In genomic region chr22:45599836-45600577, GRCh38 we compare ENCODE assay signal across 25 cellular contexts.
DNase-seq lines count a peak whose midpoint lies in the region; ATAC-seq, FAIRE-seq and TF ChIP-seq lines count a peak whose summit lies in the region.
"Had no signal": no experiment of that assay in that cellular context is flagged by ENCODE, and none has a peak within 500 bp of the region (broad histone marks: within the 10 kb centered on the region; RNA-seq: fewer than 3 reads in every experiment).

No MANE protein-coding gene starts in this region.

- no peak overlapping the region for H2AFZ ChIP-seq in neuronal stem cell (ENCODE audit: low read length)

- no peak for TF ChIP-seq CTCF in bronchial epithelial cell (IDR thresholded peaks at IDR 0.05; ENCODE audit: insufficient read depth, low read length, severe bottlenecking)

- no peak overlapping the region for H3K9ac ChIP-seq in neuronal stem cell (ENCODE audit: low read depth, low read length, poor library complexity)
- H3K9ac ChIP-seq: BLaER1 had no signal

- H2BK12ac ChIP-seq in neuronal stem cell (ENCODE audit: low read length) = no peak overlapping the region

- no peak for ATAC-seq in HG02884 (IDR thresholded peaks at IDR 0.05; ENCODE audit: unreplicated experiment)
- ATAC-seq in sciatic nerve = no peak
- ATAC-seq: activated T-cell treated with anti-CD3 and anti-CD28 coated beads, Interleukin-2, amount 50 U/mL, for 4 hours; body of pancreas; left lung; naive thymus-derived CD4-positive, alpha-beta T cell; WTC11 had no signal

- no peak overlapping the region for H2AK5ac ChIP-seq in neuronal stem cell (ENCODE audit: low read depth, low read length)

- H2BK15ac ChIP-seq in neuronal stem cell (ENCODE audit: low read length) = no peak overlapping the region

- H2BK120ac ChIP-seq in neuronal stem cell (ENCODE audit: low read depth, low read length) = no peak overlapping the region

- no peak overlapping the region for H3K14ac ChIP-seq in neuronal stem cell (ENCODE audit: low read length)

- H3K4me2 ChIP-seq in neuronal stem cell (ENCODE audit: insufficient read depth, low read length, poor library complexity, severe bottlenecking) = no peak overlapping the region
- H3K4me2 ChIP-seq: BLaER1, smooth muscle cell had no signal

- H4K91ac ChIP-seq in neuronal stem cell (ENCODE audit: low read depth, low read length, poor library complexity) = no peak overlapping the region

- H3K79me1 ChIP-seq in neuronal stem cell (ENCODE audit: low read depth, low read length) = peaks cover 2% of the 10 kb centered on the region

- no peak overlapping the region for H3K4ac ChIP-seq in neuronal stem cell (ENCODE audit: low read length)

- H4K8ac ChIP-seq in neuronal stem cell (ENCODE audit: low read depth, low read length) = no peak overlapping the region

- no peaks in the 10 kb centered on the region for H3K36me3 ChIP-seq in bronchial epithelial cell (ENCODE audit: control insufficient read depth, insufficient read depth, low read length)
- no peaks in the 10 kb centered on the region for H3K36me3 ChIP-seq in small intestine (ENCODE audit: control insufficient read depth in 2 of 2, insufficient read depth in 2 of 2, low read length in 2 of 2)
- H3K36me3 ChIP-seq in neuronal stem cell (replicated peaks in 1 of 2; ENCODE audit: control insufficient read depth in 2 of 2, insufficient read depth in 2 of 2, low read length in 2 of 2) = peaks cover 0 to 2% of the 10 kb centered on the region in 2 donors
- H3K36me3 ChIP-seq: adrenal gland, left lung, Peyer's patch, SJCRH30 had no signal

- peak; percentile 80 for FAIRE-seq in bronchial epithelial cell (lab: Jason Lieb, UNC)
- FAIRE-seq in small intestine (lab: Jason Lieb, UNC) = no peak
- FAIRE-seq: endothelial cell of umbilical vein had no signal

- intact Hi-C loops in sciatic nerve (cut with DNase I) = no loop called here

- 34 to 83% (median 59%) methylated on average over 22 of the region's 22 CpGs for WGBS in small intestine, 3 donors
- no CpG with 5 or more reads among the region's 22 CpGs for WGBS in neuronal stem cell (ENCODE audit: extremely low coverage in 2 of 2, insufficient read length in 2 of 2, insufficient replicate concordance in 1 of 2), 2 donors

- H3K27ac ChIP-seq in small intestine (ENCODE audit: low read depth in 1 of 2, low read length in 1 of 2) (no peak overlapping the region), neuronal stem cell (replicated peaks; ENCODE audit: low read length) (no peak overlapping the region)
- H3K27ac ChIP-seq: BLaER1, left lung, Peyer's patch, SJCRH30 had no signal

- H3K4me1 ChIP-seq in small intestine (ENCODE audit: control insufficient read depth in 2 of 2, insufficient read depth in 1 of 2, low read depth in 1 of 2, low read length in 1 of 2) (peaks cover 0 to 2% of the 10 kb centered on the region in 2 donors), neuronal stem cell (ENCODE audit: control insufficient read depth in 2 of 2, insufficient read depth in 1 of 2, low read depth in 1 of 2, low read length in 2 of 2) (peaks cover 0 to 2% of the 10 kb centered on the region in 2 donors)
- H3K4me1 ChIP-seq: adrenal gland, Peyer's patch had no signal

- no peak overlapping the region for H3K18ac ChIP-seq in neuronal stem cell (ENCODE audit: low read length)

- no peak overlapping the region for H3K4me3 ChIP-seq in bronchial epithelial cell (ENCODE audit: low read depth, low read length)
- H3K4me3 ChIP-seq in small intestine (ENCODE audit: low read depth in 1 of 2, low read length in 2 of 2) = no peak overlapping the region
- peak overlapping the region in 1 of 2 donors; percentile 31 for H3K4me3 ChIP-seq in neuronal stem cell (ENCODE audit: low read length in 2 of 2)
- H3K4me3 ChIP-seq: adrenal gland, BLaER1, body of pancreas, left lung, Peyer's patch, SJCRH30, smooth muscle cell had no signal

- H3K23ac ChIP-seq in neuronal stem cell (ENCODE audit: low read depth, low read length, poor library complexity) = no peak overlapping the region

- H2BK5ac ChIP-seq in neuronal stem cell (ENCODE audit: low read length) = no peak overlapping the region

- DNase-seq in NCI-H510A treated with DMSO at 0.1 percent for 48 hours (lab: John Stamatoyannopoulos, UW) = peak; percentile 50
- DNase-seq in NCI-H510A (lab: John Stamatoyannopoulos, UW) = no peak
- DNase-seq in NCI-H2171 (lab: John Stamatoyannopoulos, UW) = peak; percentile 19
- DNase-seq in bronchial epithelial cell (ENCODE audit: low read depth) = no peak
- peak; percentile 50 for DNase-seq in small intestine
- no peak for DNase-seq in neuronal stem cell (ENCODE audit: low spot score)
- DNase-seq in sciatic nerve (ENCODE audit: low spot score) = no peak
- DNase-seq: activated CD4-positive, alpha-beta T cell treated with anti-CD3 and anti-CD28 coated beads, Interleukin-2, amount 50 U/mL, for 1 hour; activated T-cell treated with anti-CD3 and anti-CD28 coated beads, Interleukin-2, amount 50 U/mL, for 4 hours; adrenal gland; cerebellar nuclear complex; Kasumi-1; left lung; MV-4-11; naive thymus-derived CD4-positive, alpha-beta T cell; NCI-H1694 treated with DMSO at 0.1 percent for 48 hours; occipital lobe; SJCRH30 had no signal

- H3K27me3 ChIP-seq in bronchial epithelial cell (ENCODE audit: control insufficient read depth, insufficient read depth, low read length) = no peaks in the 10 kb centered on the region
- no peaks in the 10 kb centered on the region for H3K27me3 ChIP-seq in small intestine (ENCODE audit: control insufficient read depth in 2 of 2, insufficient read depth in 2 of 2, low read length in 2 of 2)
- no peaks in the 10 kb centered on the region for H3K27me3 ChIP-seq in neuronal stem cell (ENCODE audit: control insufficient read depth in 3 of 3, insufficient read depth in 3 of 3, low read depth in 1 of 3, low read length in 3 of 3)
- H3K27me3 ChIP-seq: adrenal gland, BLaER1, body of pancreas, Peyer's patch, SJCRH30 had no signal

- H3K9me3 ChIP-seq in small intestine (ENCODE audit: control insufficient read depth, low read depth) (no peaks in the 10 kb centered on the region), neuronal stem cell (replicated peaks in 1 of 2; ENCODE audit: control insufficient read depth in 2 of 2, insufficient read depth in 1 of 2, low read depth in 1 of 2, low read length in 2 of 2) (no peaks in the 10 kb centered on the region)
- H3K9me3 ChIP-seq: adrenal gland, BLaER1, body of pancreas, left lung, Peyer's patch, SJCRH30 had no signal

Comparison
In these comparisons a context has a peak if more than half of its experiments do, and no peak if none do; other contexts are left out.
1. DNase-seq: peak in NCI-H510A treated with DMSO at 0.1 percent for 48 hours (single experiment), NCI-H2171 (single experiment) and small intestine (single experiment); none in NCI-H510A (single experiment), bronchial epithelial cell (single experiment), neuronal stem cell (single experiment) and sciatic nerve (single experiment).